ENCODE assay signal across 2 cellular contexts in the genomic region with DNA sequence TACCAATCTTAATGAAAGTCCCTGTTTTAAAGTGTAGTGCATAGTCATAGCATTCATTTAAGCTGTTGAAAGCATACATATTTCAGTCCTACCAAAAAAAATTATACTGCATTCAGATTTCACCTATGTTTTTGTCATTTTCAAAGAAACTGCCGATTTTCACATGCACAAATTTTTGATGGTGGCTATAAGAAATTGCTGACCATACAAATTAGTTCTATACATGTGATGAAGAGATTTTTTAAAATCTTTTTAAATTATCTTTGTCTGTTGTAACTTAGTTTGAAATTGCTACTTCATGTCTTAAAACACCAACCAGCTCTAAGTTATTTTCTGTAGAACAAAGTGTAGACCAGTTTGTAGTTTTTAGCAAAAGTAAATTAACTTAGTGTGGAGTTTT.
A peak's percentile ranks its signal among the peaks of the same experiment; 100 is the strongest.
TF ChIP-seq lines count a peak whose summit lies in the region.

No MANE protein-coding gene starts in this region.

TF ChIP-seq in HepG2, 621 proteins besides CTCF, POLR2A, EP300 and RAD21:
- TF ChIP-seq ATRX (CRISPR knock-in tag; IDR thresholded peaks at IDR 0.05; ENCODE audit: borderline replicate concordance) (no peak), ZNF235 (CRISPR knock-in tag; IDR thresholded peaks at IDR 0.05; ENCODE audit: borderline replicate concordance) (no peak), GTF3A (CRISPR knock-in tag; conservative IDR thresholded peaks at IDR 0.05) (no peak), ZSCAN25 (CRISPR knock-in tag; IDR thresholded peaks at IDR 0.05) (no peak), MAFK (conservative IDR thresholded peaks at IDR 0.05 in 1 of 2, IDR thresholded peaks at IDR 0.05 in 1 of 2; ENCODE audit: low read length in 2 of 2) (peak; percentile 94 to 97), MAFF (IDR thresholded peaks at IDR 0.05; ENCODE audit: low read depth, low read length) (peak; percentile 95)
- TF ChIP-seq, protein P1, sequence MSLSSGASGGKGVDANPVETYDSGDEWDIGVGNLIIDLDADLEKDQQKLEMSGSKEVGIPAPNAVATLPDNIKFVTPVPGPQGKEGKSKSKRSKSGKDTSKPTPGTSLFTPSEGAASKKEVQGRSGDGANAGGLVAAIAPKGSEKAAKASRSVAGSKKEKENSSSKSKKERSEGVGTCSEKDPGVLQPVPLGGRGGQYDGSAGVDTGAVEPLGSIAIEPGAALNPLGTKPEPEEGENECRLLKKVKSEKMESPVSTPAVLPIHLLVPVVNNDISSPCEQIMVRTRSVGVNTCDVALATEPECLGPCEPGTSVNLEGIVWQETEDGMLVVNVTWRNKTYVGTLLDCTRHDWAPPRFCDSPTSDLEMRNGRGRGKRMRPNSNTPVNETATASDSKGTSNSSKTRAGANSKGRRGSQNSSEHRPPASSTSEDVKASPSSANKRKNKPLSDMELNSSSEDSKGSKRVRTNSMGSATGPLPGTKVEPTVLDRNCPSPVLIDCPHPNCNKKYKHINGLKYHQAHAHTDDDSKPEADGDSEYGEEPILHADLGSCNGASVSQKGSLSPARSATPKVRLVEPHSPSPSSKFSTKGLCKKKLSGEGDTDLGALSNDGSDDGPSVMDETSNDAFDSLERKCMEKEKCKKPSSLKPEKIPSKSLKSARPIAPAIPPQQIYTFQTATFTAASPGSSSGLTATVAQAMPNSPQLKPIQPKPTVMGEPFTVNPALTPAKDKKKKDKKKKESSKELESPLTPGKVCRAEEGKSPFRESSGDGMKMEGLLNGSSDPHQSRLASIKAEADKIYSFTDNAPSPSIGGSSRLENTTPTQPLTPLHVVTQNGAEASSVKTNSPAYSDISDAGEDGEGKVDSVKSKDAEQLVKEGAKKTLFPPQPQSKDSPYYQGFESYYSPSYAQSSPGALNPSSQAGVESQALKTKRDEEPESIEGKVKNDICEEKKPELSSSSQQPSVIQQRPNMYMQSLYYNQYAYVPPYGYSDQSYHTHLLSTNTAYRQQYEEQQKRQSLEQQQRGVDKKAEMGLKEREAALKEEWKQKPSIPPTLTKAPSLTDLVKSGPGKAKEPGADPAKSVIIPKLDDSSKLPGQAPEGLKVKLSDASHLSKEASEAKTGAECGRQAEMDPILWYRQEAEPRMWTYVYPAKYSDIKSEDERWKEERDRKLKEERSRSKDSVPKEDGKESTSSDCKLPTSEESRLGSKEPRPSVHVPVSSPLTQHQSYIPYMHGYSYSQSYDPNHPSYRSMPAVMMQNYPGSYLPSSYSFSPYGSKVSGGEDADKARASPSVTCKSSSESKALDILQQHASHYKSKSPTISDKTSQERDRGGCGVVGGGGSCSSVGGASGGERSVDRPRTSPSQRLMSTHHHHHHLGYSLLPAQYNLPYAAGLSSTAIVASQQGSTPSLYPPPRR (CRISPR knock-in tag; IDR thresholded peaks at IDR 0.05; ENCODE audit: borderline replicate concordance) = no peak
TF ChIP-seq in HepG2: peak in this region for 2.

TF ChIP-seq in K562, 482 proteins besides CTCF, POLR2A, EP300 and RAD21:
- TF ChIP-seq MAFF (IDR thresholded peaks at IDR 0.05; ENCODE audit: low read length) = peak; percentile 83
- TF ChIP-seq RB1 (IDR thresholded peaks at IDR 0.05; ENCODE audit: low read depth) = no peak
- peak; percentile 72 for TF ChIP-seq MAFG (tag; conservative IDR thresholded peaks at IDR 0.05)
- no peak for TF ChIP-seq ZEB2 (IDR thresholded peaks at IDR 0.05)
- peak; percentile 94 for TF ChIP-seq ZNF316 (IDR thresholded peaks at IDR 0.05)
- no peak for TF ChIP-seq HDAC1 (IDR thresholded peaks at IDR 0.05)
- TF ChIP-seq C11orf30 (IDR thresholded peaks at IDR 0.05; ENCODE audit: low read depth) = peak; percentile 84
- no peak for TF ChIP-seq ZNF165 (CRISPR knock-in tag; IDR thresholded peaks at IDR 0.05; ENCODE audit: borderline replicate concordance)
- no peak for TF ChIP-seq NFATC3 (IDR thresholded peaks at IDR 0.05)
- TF ChIP-seq MAFK (IDR thresholded peaks at IDR 0.05; ENCODE audit: low read length) = peak; percentile 77
